In genomic region chr9:101711330-101711941, GRCh38 we compare ENCODE assay signal across 8 cellular contexts. TPM values are rescaled to one million over a fixed set of nuclear protein-coding genes. Genes with fewer than 3 reads are reported as not detected.
DNase-seq lines count a peak whose midpoint lies in the region; ATAC-seq and TF ChIP-seq lines count a peak whose summit lies in the region.

No MANE protein-coding gene starts in this region.

- H3K27ac Mint-ChIP-seq in activated CD4-positive, alpha-beta T cell treated with anti-CD3 and anti-CD28 coated beads, Interleukin-2, amount 10 ng/mL, durations not matched to agents 24 days and 14 days, result no peak overlapping the region

- no peak overlapping the region for H2BK15ac ChIP-seq in mesenchymal stem cell (ENCODE audit: low read depth, poor library complexity, severe bottlenecking)

- H3K9ac ChIP-seq in mesenchymal stem cell (ENCODE audit: low read length), result no peak overlapping the region

- H3K23ac ChIP-seq in mesenchymal stem cell (ENCODE audit: low read length in 2 of 2), result no peak overlapping the region

- H3K27me3 ChIP-seq in right lobe of liver (no peaks in the 10 kb centered on the region), mesenchymal stem cell (ENCODE audit: control insufficient read depth in 1 of 2, insufficient read depth in 1 of 2, low read length in 2 of 2) (peaks cover 0 to 15% of the 10 kb centered on the region in 2 experiments)

- H3K9me3 ChIP-seq in right lobe of liver (no peaks in the 10 kb centered on the region), mesenchymal stem cell (ENCODE audit: control insufficient read depth, low read length) (no peaks in the 10 kb centered on the region)

- H3K14ac ChIP-seq in mesenchymal stem cell (ENCODE audit: low read length in 2 of 2), result no peak overlapping the region

- DNase-seq in COLO829 (ENCODE audit: low spot score) (peak; percentile 54), right lobe of liver (no peak), NCI-H774 (lab: John Stamatoyannopoulos, UW) (no peak), mesenchymal stem cell (no peak)
- DNase-seq in activated CD4-positive, alpha-beta T cell treated with anti-CD3 and anti-CD28 coated beads, Interleukin-2, amount 10 ng/mL, durations not matched to agents 24 days and 14 days, result peak; percentile 67

- no peak overlapping the region for H2AFZ ChIP-seq in mesenchymal stem cell (ENCODE audit: low read depth, low read length)

- H3K4ac ChIP-seq in mesenchymal stem cell (ENCODE audit: low read depth in 1 of 2, low read length in 2 of 2), result no peak overlapping the region

- no peak overlapping the region for H3K18ac ChIP-seq in mesenchymal stem cell (ENCODE audit: low read depth in 1 of 2, low read length in 2 of 2)

- H4K8ac ChIP-seq in mesenchymal stem cell (ENCODE audit: low read length), result no peak overlapping the region

- H3K36me3 ChIP-seq in right lobe of liver, result no peaks in the 10 kb centered on the region
- no peaks in the 10 kb centered on the region for H3K36me3 ChIP-seq in mesenchymal stem cell (ENCODE audit: control insufficient read depth in 1 of 2, insufficient read depth in 2 of 2, low read depth in 1 of 2, low read length in 2 of 2)

- H2AK5ac ChIP-seq in mesenchymal stem cell (ENCODE audit: low read length, severe bottlenecking), result no peak overlapping the region

- no peak overlapping the region for H2BK12ac ChIP-seq in mesenchymal stem cell (ENCODE audit: low read length in 2 of 2)

- ATAC-seq in GM19043 (IDR thresholded peaks at IDR 0.05; ENCODE audit: low read depth, unreplicated experiment), result peak; percentile 74
- peak; percentile 56 for ATAC-seq in HG03558 (IDR thresholded peaks at IDR 0.05; ENCODE audit: extremely low read depth, unreplicated experiment)
- ATAC-seq in right lobe of liver, result no peak
- ATAC-seq in GM21423 (IDR thresholded peaks at IDR 0.05; ENCODE audit: unreplicated experiment), result no peak

- no peak overlapping the region for H3K4me3 Mint-ChIP-seq in activated CD4-positive, alpha-beta T cell treated with anti-CD3 and anti-CD28 coated beads, Interleukin-2, amount 10 ng/mL, durations not matched to agents 24 days and 14 days

- no peaks in the 10 kb centered on the region for H3K4me1 Mint-ChIP-seq in activated CD4-positive, alpha-beta T cell treated with anti-CD3 and anti-CD28 coated beads, Interleukin-2, amount 10 ng/mL, durations not matched to agents 24 days and 14 days

- no peaks in the 10 kb centered on the region for H3K79me1 ChIP-seq in mesenchymal stem cell (replicated peaks; ENCODE audit: low read length, poor library complexity, severe bottlenecking)

- H3K9me3 Mint-ChIP-seq in activated CD4-positive, alpha-beta T cell treated with anti-CD3 and anti-CD28 coated beads, Interleukin-2, amount 10 ng/mL, durations not matched to agents 24 days and 14 days, result no peaks in the 10 kb centered on the region

- TF ChIP-seq POLR2A in right lobe of liver (IDR thresholded peaks at IDR 0.05), result no peak

- 71% methylated on average over 10 of the region's 10 CpGs for WGBS in right lobe of liver (ENCODE audit: insufficient coverage, low coverage, low lambda C conversion rate, missing lambda C conversion rate)
- 51% methylated on average over 10 of the region's 10 CpGs for WGBS in mesenchymal stem cell

- no peaks in the 10 kb centered on the region for H3K36me3 Mint-ChIP-seq in activated CD4-positive, alpha-beta T cell treated with anti-CD3 and anti-CD28 coated beads, Interleukin-2, amount 10 ng/mL, durations not matched to agents 24 days and 14 days (ENCODE audit: low read depth)

- no peak overlapping the region for H3K27ac ChIP-seq in right lobe of liver
- no peak overlapping the region for H3K27ac ChIP-seq in mesenchymal stem cell (ENCODE audit: low read length, poor library complexity, severe bottlenecking)

- peak in 3 of 4 donors; percentile 31 to 50 (median 40) for TF ChIP-seq CTCF in right lobe of liver (IDR thresholded peaks at IDR 0.05)

- no peak overlapping the region for H4K91ac ChIP-seq in mesenchymal stem cell (ENCODE audit: low read length)

- H3K4me3 ChIP-seq in right lobe of liver, result no peak overlapping the region
- no peak overlapping the region for H3K4me3 ChIP-seq in mesenchymal stem cell (ENCODE audit: insufficient read depth in 1 of 2, low read depth in 1 of 2, low read length in 2 of 2)

- H2BK5ac ChIP-seq in mesenchymal stem cell (ENCODE audit: low read depth, low read length, poor library complexity, severe bottlenecking), result no peak overlapping the region

- no peak overlapping the region for H3K4me2 ChIP-seq in mesenchymal stem cell (ENCODE audit: low read length, poor library complexity, severe bottlenecking)

- H3K4me1 ChIP-seq in right lobe of liver (peaks cover 0 to 27% (median 4%) of the 10 kb centered on the region in 4 donors), mesenchymal stem cell (ENCODE audit: control insufficient read depth, insufficient read depth, low read depth, low read length) (no peaks in the 10 kb centered on the region)

- intact Hi-C loops in activated CD4-positive, alpha-beta T cell treated with anti-CD3 and anti-CD28 coated beads, Interleukin-2, amount 10 ng/mL, durations not matched to agents 24 days and 14 days (cut with micrococcal nuclease), result no loop called here
- intact Hi-C loops in right lobe of liver (cut with DNase I), result no loop called here

- H2BK120ac ChIP-seq in mesenchymal stem cell (ENCODE audit: low read depth, low read length), result no peak overlapping the region

- H3K27me3 Mint-ChIP-seq in activated CD4-positive, alpha-beta T cell treated with anti-CD3 and anti-CD28 coated beads, Interleukin-2, amount 10 ng/mL, durations not matched to agents 24 days and 14 days, result peaks cover 8% of the 10 kb centered on the region

RNA-seq across cellular contexts. Expression of gene GRIN3A, which starts 27.0 kb away (rescaled TPM):
- total RNA-seq in activated CD4-positive, alpha-beta T cell treated with anti-CD3 and anti-CD28 coated beads, Interleukin-2, amount 10 ng/mL, durations not matched to agents 24 days and 14 days, result not detected in 2 replicates
- total RNA-seq in right lobe of liver, result under 1 TPM in 5 of 6 experiments, not detected in 1; 0.05 to 0.44 (median 0.09) TPM
- not detected for polyA plus RNA-seq in mesenchymal stem cell (2013, experiment 1 of 2)
- not detected for polyA plus RNA-seq in mesenchymal stem cell (2013, experiment 2 of 2)

Comparison
In these comparisons a context has a peak if more than half of its experiments do, and no peak if none do; other contexts are left out.
1. DNase-seq: peak in COLO829 (single experiment) and activated CD4-positive, alpha-beta T cell treated with anti-CD3 and anti-CD28 coated beads, Interleukin-2, amount 10 ng/mL, durations not matched to agents 24 days and 14 days (single experiment); none in right lobe of liver (0 of 3), NCI-H774 (single experiment) and mesenchymal stem cell (single experiment).
2. ATAC-seq: peak in GM19043 (single experiment) and HG03558 (single experiment); none in right lobe of liver (0 of 4) and GM21423 (single experiment).